In genomic region chr16:71288890-71289731, GRCh38 we compare ENCODE assay signal across 8 cellular contexts. TPM values are rescaled to one million over a fixed set of nuclear protein-coding genes. Genes with fewer than 3 reads are reported as not detected.
DNase-seq lines count a peak whose midpoint lies in the region; ATAC-seq, FAIRE-seq and TF ChIP-seq lines count a peak whose summit lies in the region.

CMTR2 (minus strand) TSS chr16:71289402; CDS start chr16:71285920, 3,482 bp downstream.

- H2AK5ac ChIP-seq in H1 (ENCODE audit: low read depth, low read length) (no peak within 1 kb of the TSS), mesendoderm (ENCODE audit: low read length) (no peak within 1 kb of the TSS)

- DNase-seq in COLO668 (lab: John Stamatoyannopoulos, UW; ENCODE audit: unreplicated experiment) (peak; percentile 99), HT1080 (ENCODE audit: low read depth) (peak; percentile 96), NOMO-1 treated with DMSO at 0.1 percent for 48 hours (lab: John Stamatoyannopoulos, UW; ENCODE audit: unreplicated experiment) (peak; percentile 95), H1 (ENCODE audit: low read depth in 1 of 2, low spot score in 2 of 2) (peak; percentile 96 to 97), mesendoderm (peak; percentile 99)
- DNase-seq in activated CD8-positive, alpha-beta memory T cell treated with anti-CD3 and anti-CD28 coated beads for 48 hours (ENCODE audit: low read depth in 2 of 3, low spot score in 2 of 3) = peak; percentile 68 to 83 (median 70)
- peak; percentile 67 for DNase-seq in stimulated activated CD8-positive, alpha-beta memory T cell treated with anti-CD3 and anti-CD28 coated beads, Interleukin-15, amount 100 ng/mL, for 1 hour (ENCODE audit: low read depth)

- H3K27ac ChIP-seq in H1 (ENCODE audit: low read depth, low read length) (peak within 1 kb of the TSS; percentile 82), mesendoderm (ENCODE audit: low read depth, low read length) (peak within 1 kb of the TSS; percentile 92)

- H4K20me1 ChIP-seq in H1 (replicated peaks in 1 of 2; ENCODE audit: control insufficient read depth in 1 of 2, insufficient read depth in 2 of 2, low read length in 2 of 2) = no peaks in the 10 kb centered on the region

- H3K14ac ChIP-seq in H1 (ENCODE audit: insufficient read length) = no peak within 1 kb of the TSS

- no peak for TF ChIP-seq EP300 in H1 (IDR thresholded peaks at IDR 0.05; ENCODE audit: borderline replicate concordance in 1 of 2, low read depth in 2 of 2, low read length in 2 of 2)

- H3K4me3 ChIP-seq in H1 (ENCODE audit: extremely low read depth in 1 of 4, insufficient read depth in 2 of 4, low read depth in 3 of 4, low read length in 4 of 4) (peak within 1 kb of the TSS; percentile 54 to 81 (median 70)), mesendoderm (ENCODE audit: low read length) (peak within 1 kb of the TSS; percentile 45)

- H3K27me3 ChIP-seq in H1 (replicated peaks in 1 of 4; ENCODE audit: control insufficient read depth in 3 of 4, extremely low read depth in 1 of 4, insufficient read depth in 3 of 4, low read length in 3 of 4) (no peaks in the 10 kb centered on the region), mesendoderm (ENCODE audit: insufficient read depth, low read length, poor library complexity) (no peaks in the 10 kb centered on the region)

- CTCF ChIA-PET in H1 (lab: Charles Lee; ENCODE audit: partially characterized antibody) = interaction anchor here (0.7 to 1.9 kb wide), 4 partner anchors 23 to 100 kb away, joined by 3 to 6 read pairs (median 4); no protein-coding TSS in a partner anchor

- 3% methylated on average over 44 of the region's 60 CpGs; no CpG with 5 or more reads in 1 of the 2 experiments for WGBS in H1 (ENCODE audit: extremely low coverage in 1 of 2, insufficient coverage in 1 of 2, insufficient read length in 1 of 2, insufficient replicate concordance in 2 of 2, low coverage in 1 of 2, low lambda C conversion rate in 2 of 2, missing lambda C conversion rate in 1 of 2), 2 experiments
- no CpG with 5 or more reads among the region's 60 CpGs for WGBS in mesendoderm (ENCODE audit: extremely low coverage, insufficient coverage, low lambda C conversion rate)

- TF ChIP-seq RAD21 in H1 (IDR thresholded peaks at IDR 0.05 in 1 of 2, conservative IDR thresholded peaks at IDR 0.05 in 1 of 2; ENCODE audit: low read depth in 2 of 2, low read length in 2 of 2) = peak; percentile 8 to 31; a peak in 2 of 4 replicates

- H3K4ac ChIP-seq in H1 (replicated peaks; ENCODE audit: insufficient read length, low read depth, low read length) (no peak within 1 kb of the TSS), mesendoderm (ENCODE audit: low read depth, low read length) (no peak within 1 kb of the TSS)

- H3K79me1 ChIP-seq in H1 (ENCODE audit: low read depth, low read length) (no peaks in the 10 kb centered on the region), mesendoderm (ENCODE audit: low read length) (peaks cover 9% of the 10 kb centered on the region)

- peak; percentile 94 for ATAC-seq in GM21360 (IDR thresholded peaks at IDR 0.05; ENCODE audit: unreplicated experiment)

- peak in 1 of 2 experiments; percentile 95; a peak in 2 of 3 replicates for TF ChIP-seq POLR2A in H1 (IDR thresholded peaks at IDR 0.05; ENCODE audit: control extremely low read depth in 1 of 2, low read depth in 2 of 2, low read length in 2 of 2)

- peak within 1 kb of the TSS; percentile 91 for H2BK5ac ChIP-seq in H1 (ENCODE audit: low read depth, low read length)
- H2BK5ac ChIP-seq in mesendoderm (ENCODE audit: low read length) = peak within 1 kb of the TSS; percentile 20

- H4K8ac ChIP-seq in H1 (ENCODE audit: extremely low read depth, insufficient read depth, low read length) (peak within 1 kb of the TSS; percentile 81; the same call in 1 of the 2 replicates), mesendoderm (ENCODE audit: low read depth, low read length) (peak within 1 kb of the TSS; percentile 82)

- H3K4me2 ChIP-seq in H1 (ENCODE audit: insufficient read depth in 1 of 2, low read depth in 2 of 2, low read length in 2 of 2) (peak within 1 kb of the TSS; percentile 63 to 79), mesendoderm (ENCODE audit: low read length) (peak within 1 kb of the TSS; percentile 30)

- POLR2A ChIA-PET in H1 (lab: Charles Lee; ENCODE audit: partially characterized antibody) = interaction anchor here (0.6 to 1.3 kb wide), 3 partner anchors 22 to 40 kb away, joined by 3 to 5 read pairs (median 3); no protein-coding TSS in a partner anchor

- no peak within 1 kb of the TSS for H2BK120ac ChIP-seq in H1 (replicated peaks; ENCODE audit: low read depth, low read length)
- no peak within 1 kb of the TSS for H2BK120ac ChIP-seq in mesendoderm (ENCODE audit: low read depth, low read length)

- H2BK15ac ChIP-seq in H1 (ENCODE audit: low read length) (no peak within 1 kb of the TSS; the same call in 1 of the 2 replicates), mesendoderm (replicated peaks; ENCODE audit: low read depth) (no peak within 1 kb of the TSS)

- H3K36me3 ChIP-seq in H1 (ENCODE audit: control insufficient read depth in 2 of 4, insufficient read depth in 4 of 4, low read length in 3 of 4) (peaks cover 9 to 19% (median 13%) of the 10 kb centered on the region in 4 experiments), mesendoderm (ENCODE audit: control insufficient read depth, insufficient read depth, low read length) (peaks cover 2% of the 10 kb centered on the region)

- H3K56ac ChIP-seq in H1 (replicated peaks; ENCODE audit: insufficient read length, low read depth, low read length) (peak within 1 kb of the TSS; percentile 63), mesendoderm (ENCODE audit: low read length) (peak within 1 kb of the TSS; percentile 81)

- 0 out of 2 replicates have a peak within 1 kb of the TSS, but pooled peaks have one; percentile 56 for H2BK12ac ChIP-seq in H1 (ENCODE audit: low read depth, low read length)

- H3K9ac ChIP-seq in H1 (replicated peaks in 1 of 4; ENCODE audit: extremely low read depth in 1 of 4, low read depth in 3 of 4, low read length in 3 of 4) (peak within 1 kb of the TSS; percentile 68 to 79 (median 75)), mesendoderm (ENCODE audit: low read length) (peak within 1 kb of the TSS; percentile 72)

- H3K18ac ChIP-seq in H1 (ENCODE audit: extremely low read depth, low read length) (peak within 1 kb of the TSS; percentile 93), mesendoderm (ENCODE audit: low read length) (peak within 1 kb of the TSS; percentile 79)

- H3K79me2 ChIP-seq in H1 (ENCODE audit: control insufficient read depth in 1 of 2, insufficient read depth in 2 of 2, low read length in 2 of 2) (peaks cover 0 to 20% of the 10 kb centered on the region in 2 experiments; a peak in 2 of 4 replicates), mesendoderm (ENCODE audit: control insufficient read depth, insufficient read depth, low read length) (peaks cover 8% of the 10 kb centered on the region)

- peaks cover 2% of the 10 kb centered on the region; the same call in 1 of the 2 replicates for H3K23me2 ChIP-seq in H1 (ENCODE audit: low read depth, low read length)

- H4K91ac ChIP-seq in H1 (replicated peaks; ENCODE audit: insufficient read length, low read length) = no peak within 1 kb of the TSS

- no peak for TF ChIP-seq CTCF in H1 (IDR thresholded peaks at IDR 0.05; ENCODE audit: control extremely low read depth in 1 of 3, insufficient read depth in 1 of 3, low read depth in 1 of 3, low read length in 3 of 3)

- H3K9me3 ChIP-seq in H1 (ENCODE audit: insufficient read depth in 2 of 2, low read depth in 1 of 2, low read length in 1 of 2) = no peaks in the 10 kb centered on the region

- H3K23ac ChIP-seq in H1 (ENCODE audit: insufficient read length) = no peak within 1 kb of the TSS
- H3K23ac ChIP-seq in mesendoderm (ENCODE audit: low read length) = no peak within 1 kb of the TSS

- H2BK20ac ChIP-seq in H1 (ENCODE audit: low read length) = 0 out of 2 replicates have a peak within 1 kb of the TSS, but pooled peaks have one; percentile 67

- H2AFZ ChIP-seq in H1 (ENCODE audit: low read length) = peak within 1 kb of the TSS; percentile 41; the same call in 1 of the 2 replicates

- no peak for FAIRE-seq in H1 (lab: Jason Lieb, UNC)

- H3K4me1 ChIP-seq in H1 (replicated peaks in 1 of 4; ENCODE audit: control insufficient read depth in 3 of 4, insufficient read depth in 4 of 4, low read length in 3 of 4) (peaks cover 0 to 7% (median 2%) of the 10 kb centered on the region in 4 experiments; a peak in 4 of 7 replicates), mesendoderm (ENCODE audit: control insufficient read depth, low read depth, low read length) (peaks cover 5% of the 10 kb centered on the region)

- peak within 1 kb of the TSS; percentile 49 for H4K5ac ChIP-seq in H1 (ENCODE audit: insufficient read length, low read depth, low read length)
- no peak within 1 kb of the TSS for H4K5ac ChIP-seq in mesendoderm (ENCODE audit: low read length)

TF ChIP-seq in H1, 55 proteins besides CTCF, POLR2A, EP300 and RAD21 (continues in another document):
- TF ChIP-seq ASH2L (IDR thresholded peaks at IDR 0.05; ENCODE audit: low read length) (peak; percentile 95), TBP (IDR thresholded peaks at IDR 0.05; ENCODE audit: low read depth, low read length) (peak; percentile 77), SP1 (IDR thresholded peaks at IDR 0.05; ENCODE audit: low read depth, low read length) (no peak), EZH2 (IDR thresholded peaks at IDR 0.05; ENCODE audit: low read depth, low read length, severe bottlenecking) (no peak), TEAD4 (IDR thresholded peaks at IDR 0.05; ENCODE audit: low read depth, low read length) (no peak; the same call in 1 of the 2 replicates)
- TF ChIP-seq, protein P1, sequence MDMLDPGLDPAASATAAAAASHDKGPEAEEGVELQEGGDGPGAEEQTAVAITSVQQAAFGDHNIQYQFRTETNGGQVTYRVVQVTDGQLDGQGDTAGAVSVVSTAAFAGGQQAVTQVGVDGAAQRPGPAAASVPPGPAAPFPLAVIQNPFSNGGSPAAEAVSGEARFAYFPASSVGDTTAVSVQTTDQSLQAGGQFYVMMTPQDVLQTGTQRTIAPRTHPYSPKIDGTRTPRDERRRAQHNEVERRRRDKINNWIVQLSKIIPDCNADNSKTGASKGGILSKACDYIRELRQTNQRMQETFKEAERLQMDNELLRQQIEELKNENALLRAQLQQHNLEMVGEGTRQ (IDR thresholded peaks at IDR 0.05; ENCODE audit: low read length) = peak; percentile 94

RNA-seq across cellular contexts. Expression of gene CMTR2, which starts in this region (rescaled TPM):
- total RNA-seq in HT1080 (2014; rRNA removed; shearing (Covaris generic)) = 18.9 and 24.7 TPM in 2 replicates
- polyA plus RNA-seq in HT1080 (2015; cell fraction: cytosol; rRNA removed) = 16.7 and 20.4 TPM in 2 replicates
- polyA plus RNA-seq in HT1080 (2015; cell fraction: nucleus; rRNA removed) = 33.7 and 33.9 TPM in 2 replicates
- 11.4 and 12.8 TPM in 2 replicates for total RNA-seq in H1 (2021; fragmentation: NEBNext Ultra II Directional; extraction: Animal tissue kit (Norgen Biotek cat#: 25700))
- polyA plus RNA-seq in H1 (2011; rRNA removed) = 5.7 and 8.5 TPM in 2 replicates
- 9.0 TPM for polyA plus RNA-seq in H1 (2011; cell fraction: cytosol; rRNA removed)
- 4.2 TPM for polyA plus RNA-seq in H1 (2011; cell fraction: nucleus; rRNA removed)
- polyA plus RNA-seq in H1 (2012, experiment 1 of 2) = 4.4 to 9.4 TPM (median 7.3 TPM) in 4 replicates
- 1.9 TPM for polyA plus RNA-seq in H1 (2012, experiment 2 of 2)
- 8.9 TPM for polyA plus RNA-seq in H1 (2013, experiment 1 of 2)
- 7.7 TPM for polyA plus RNA-seq in H1 (2013, experiment 2 of 2)
- 11.4 and 14.5 TPM in 2 replicates for polyA minus RNA-seq in H1 (2011; rRNA and poly(A)+ RNA removed)
- polyA minus RNA-seq in H1 (2011; cell fraction: cytosol; rRNA and poly(A)+ RNA removed) = 7.3 TPM
- polyA minus RNA-seq in H1 (2011; cell fraction: nucleus; rRNA and poly(A)+ RNA removed) = 13.6 TPM
- polyA plus RNA-seq in mesendoderm (2013, experiment 1 of 2) = 5.6 TPM
- 5.8 TPM for polyA plus RNA-seq in mesendoderm (2013, experiment 2 of 2)

Comparison
In these comparisons a context has a peak if more than half of its experiments do, and no peak if none do; other contexts are left out.
1. Peak in every context shown above with its lines: DNase-seq, ATAC-seq, H3K4me3 ChIP-seq and H3K27ac ChIP-seq.